14 cellular contexts compared by ENCODE assay signal in genomic region chr3:195097331-195098255, GRCh38.
DNase-seq lines count a peak whose midpoint lies in the region; ATAC-seq and TF ChIP-seq lines count a peak whose summit lies in the region.
"Had no signal": no experiment of that assay in that cellular context is flagged by ENCODE, and none has a peak within 500 bp of the region (broad histone marks: within the 10 kb centered on the region; RNA-seq: fewer than 3 reads in every experiment).

No MANE protein-coding gene starts in this region.

- CTCF ChIA-PET in GM10248 (lab: Yijun Ruan, JAX): interaction anchor here (1.1 to 2.1 kb wide), 5 partner anchors 9 to 415 kb away, joined by 3 to 8 read pairs (median 3); partner anchors contain the start of gene XXYLT1

- peaks cover 41% of the 10 kb centered on the region for H3K4me1 ChIP-seq in RWPE2 (ENCODE audit: insufficient read depth, poor library complexity, severe bottlenecking)

- DNase-seq in GM10248 (ENCODE audit: extremely low spot score): peak; percentile 50
- peak; percentile 42 for DNase-seq in RWPE2 (ENCODE audit: low spot score)
- DNase-seq in Right ventricle myocardium superior: peak; percentile 44
- DNase-seq in posterior vena cava (ENCODE audit: low spot score): peak; percentile 57
- no peak for DNase-seq in central memory CD4-positive, alpha-beta T cell
- DNase-seq in epidermal melanocyte (ENCODE audit: insufficient read length, low spot score): no peak
- no peak for DNase-seq in activated T-cell treated with anti-CD3 and anti-CD28 coated beads for 4 hours
- DNase-seq: activated effector memory CD4-positive, alpha-beta T cell treated with Interleukin-2 at 50 U/mL for 16 hours; CD4-positive, alpha-beta T cell; effector memory CD4-positive, alpha-beta T cell; MG63; NCI-H226; PC-9 had no signal

- intact Hi-C loops in Right ventricle myocardium superior (cut with DNase I): no loop called here
- intact Hi-C loops in posterior vena cava (cut with DNase I): no loop called here

- H3K4me3 ChIP-seq in RWPE2 (ENCODE audit: severe bottlenecking): no peak overlapping the region
- H3K4me3 ChIP-seq: MG63, PC-9 had no signal

- no peaks in the 10 kb centered on the region for H3K36me3 ChIP-seq in RWPE2 (ENCODE audit: low read depth)
- H3K36me3 ChIP-seq: MG63 had no signal

- no peaks in the 10 kb centered on the region for H3K27me3 ChIP-seq in RWPE2 (ENCODE audit: insufficient read depth, poor library complexity, severe bottlenecking)
- H3K27me3 ChIP-seq: MG63 had no signal

- no peaks in the 10 kb centered on the region for H3K9me3 ChIP-seq in RWPE2 (ENCODE audit: severe bottlenecking)

- no peak for TF ChIP-seq CTCF in GM10248 (IDR thresholded peaks at IDR 0.05; ENCODE audit: control extremely low read depth, extremely low read depth, low read depth, missing control alignments)
- no peak for TF ChIP-seq CTCF in RWPE2 (IDR thresholded peaks at IDR 0.05; ENCODE audit: poor library complexity, severe bottlenecking)

- POLR2A ChIA-PET in GM10248 (lab: Yijun Ruan, JAX): interaction anchor here (0.6 kb wide), 1 partner anchor 9 kb away, joined by 3 read pairs; no protein-coding TSS in a partner anchor

- 0 out of 3 replicates have a peak, but pooled peaks have one; percentile 17 for ATAC-seq in RWPE2 (ENCODE audit: low read depth)
- ATAC-seq in Right ventricle myocardium superior (ENCODE audit: poor library complexity): peak; percentile 50
- no peak for ATAC-seq in HG03135 (IDR thresholded peaks at IDR 0.05; ENCODE audit: unreplicated experiment)

- peak overlapping the region; percentile 42 for H3K27ac ChIP-seq in RWPE2 (ENCODE audit: poor library complexity, severe bottlenecking)
- H3K27ac ChIP-seq: PC-9 had no signal

Comparison
In these comparisons a context has a peak if more than half of its experiments do, and no peak if none do; other contexts are left out.
1. DNase-seq: peak in GM10248 (single experiment), RWPE2 (single experiment), Right ventricle myocardium superior (single experiment) and posterior vena cava (single experiment); none in central memory CD4-positive, alpha-beta T cell (single experiment), epidermal melanocyte (single experiment) and activated T-cell treated with anti-CD3 and anti-CD28 coated beads for 4 hours (single experiment).